In genomic region chr14:92456215-92457017, GRCh38 we compare ENCODE assay signal across 8 cellular contexts. TPM values are rescaled to one million over a fixed set of nuclear protein-coding genes. Genes with fewer than 3 reads are reported as not detected.
DNase-seq lines count a peak whose midpoint lies in the region; ATAC-seq, FAIRE-seq and TF ChIP-seq lines count a peak whose summit lies in the region.

No MANE protein-coding gene starts in this region.

- RAD21 ChIA-PET in GM12878 (lab: Charles Lee; ENCODE audit: unreplicated experiment): interaction anchor here (0.6 to 2.6 kb wide), 7 partner anchors 107 to 459 kb away, joined by 3 to 9 read pairs (median 3); partner anchors contain the start of genes CPSF2 and NDUFB1

- POLR2A ChIA-PET in GM12878 (lab: Charles Lee): no interaction called here

- H3K27ac Mint-ChIP-seq in immature natural killer cell: no peak overlapping the region

- peaks cover 0 to 8% (median 6%) of the 10 kb centered on the region in 3 donors for H3K27me3 Mint-ChIP-seq in immature natural killer cell (ENCODE audit: low read depth in 3 of 3)

- H3K4me1 Mint-ChIP-seq in immature natural killer cell: peaks cover 16 to 19% of the 10 kb centered on the region in 2 donors

- no peak for TF ChIP-seq POLR2A in GM12878 (IDR thresholded peaks at IDR 0.05; ENCODE audit: low read depth, low read length)

- DNase-seq in CD1c-positive myeloid dendritic cell (ENCODE audit: extremely low spot score) (peak; percentile 82), NCI-H82 (lab: John Stamatoyannopoulos, UW) (peak; percentile 73), GM12878 (ENCODE audit: low read depth, low spot score) (no peak), immature natural killer cell (peak in 2 of 3 donors; percentile 28 to 30), superior temporal gyrus (ENCODE audit: extremely low spot score) (peak; percentile 47)

- no peaks in the 10 kb centered on the region for H3K9me3 ChIP-seq in GM12878 (replicated peaks; ENCODE audit: control insufficient read depth, insufficient read depth, low read length)

- SMC1A ChIA-PET in GM12878 (lab: Charles Lee; ENCODE audit: uncharacterized antibody, unreplicated experiment): interaction anchor here (0.7 to 1.5 kb wide), 5 partner anchors 52 to 321 kb away, joined by 3 to 5 read pairs (median 3); no protein-coding TSS in a partner anchor

- FAIRE-seq in GM12878 (lab: Jason Lieb, UNC): peak; percentile 74

- ATAC-seq in GM18861 (IDR thresholded peaks at IDR 0.05; ENCODE audit: unreplicated experiment): peak; percentile 60
- ATAC-seq in GM12878: peak; percentile 84
- no peak for ATAC-seq in HG02571 (IDR thresholded peaks at IDR 0.05; ENCODE audit: unreplicated experiment)
- no peak for ATAC-seq in GM18909 (IDR thresholded peaks at IDR 0.05; ENCODE audit: poor library complexity, unreplicated experiment)

- no peak for TF ChIP-seq EP300 in GM12878 (IDR thresholded peaks at IDR 0.05; ENCODE audit: borderline replicate concordance in 1 of 2, control insufficient read depth in 1 of 2, low read depth in 2 of 2, low read length in 2 of 2)

- no peaks in the 10 kb centered on the region for H3K9me3 Mint-ChIP-seq in immature natural killer cell

- intact Hi-C loops in GM12878 (cut with micrococcal nuclease; ENCODE audit: unreplicated experiment): loop anchor here (5.0 kb wide), 2 partner anchors 319 to 364 kb away; no protein-coding TSS in a partner anchor

- in situ Hi-C loops in GM12878 (cut with MboI): no loop called here

- no peaks in the 10 kb centered on the region for H3K79me2 ChIP-seq in GM12878 (ENCODE audit: control insufficient read depth, insufficient read depth, low read length)

- H3K36me3 Mint-ChIP-seq in immature natural killer cell: no peaks in the 10 kb centered on the region

- H3K4me1 ChIP-seq in GM12878 (ENCODE audit: control insufficient read depth, insufficient read depth, low read length): peaks cover 9% of the 10 kb centered on the region

- CTCF ChIA-PET in GM12878 (lab: Yijun Ruan, JAX): interaction anchor here (0.7 to 1.6 kb wide), 8 partner anchors 11 to 323 kb away, joined by 3 to 6 read pairs (median 3); no protein-coding TSS in a partner anchor

- no peaks in the 10 kb centered on the region for H3K36me3 ChIP-seq in GM12878 (ENCODE audit: control insufficient read depth in 2 of 2, insufficient read depth in 2 of 2, low read length in 1 of 2)

- 64% methylated on average over 20 of the region's 23 CpGs for WGBS in GM12878 (ENCODE audit: insufficient coverage, insufficient replicate concordance, low lambda C conversion rate, missing lambda C conversion rate)

- no peaks in the 10 kb centered on the region for H4K20me1 ChIP-seq in GM12878 (ENCODE audit: control insufficient read depth, insufficient read depth)

- no peak overlapping the region for H3K4me3 Mint-ChIP-seq in immature natural killer cell

- peak; percentile 75 for TF ChIP-seq RAD21 in GM12878 (IDR thresholded peaks at IDR 0.05; ENCODE audit: insufficient read depth, low read depth, low read length)

- no peak overlapping the region for H3K4me2 ChIP-seq in GM12878 (ENCODE audit: control insufficient read depth, insufficient read depth)

- no peak overlapping the region for H3K9ac ChIP-seq in GM12878 (ENCODE audit: control insufficient read depth, insufficient read depth, low read length)

- no peak overlapping the region for H3K4me3 ChIP-seq in GM12878

- no peaks in the 10 kb centered on the region for H3K27me3 ChIP-seq in GM12878 (replicated peaks in 1 of 2; ENCODE audit: control insufficient read depth in 2 of 2, insufficient read depth in 2 of 2, low read length in 1 of 2)

- peak; percentile 75 to 89 (median 76) for TF ChIP-seq CTCF in GM12878 (IDR thresholded peaks at IDR 0.05 in 2 of 3, conservative IDR thresholded peaks at IDR 0.05 in 1 of 3; ENCODE audit: control insufficient read depth in 2 of 3, extremely low read depth in 1 of 3, insufficient read depth in 1 of 3, low read depth in 3 of 3, low read length in 3 of 3)

- no TSS peak for BruUV-seq in GM12878 (replicated peaks; lab: Mats Ljungman, UMichigan)

- no peak overlapping the region for H2AFZ ChIP-seq in GM12878 (ENCODE audit: control insufficient read depth, low read depth, low read length)

- H3K27ac ChIP-seq in GM12878 (ENCODE audit: control insufficient read depth, insufficient read depth): no peak overlapping the region

TF ChIP-seq in GM12878, 131 proteins besides CTCF, POLR2A, EP300 and RAD21 (continues in another document):
- TF ChIP-seq GABPA (IDR thresholded peaks at IDR 0.05; ENCODE audit: low read depth) (no peak), NR2C1 (IDR thresholded peaks at IDR 0.05) (no peak), ASH2L (IDR thresholded peaks at IDR 0.05; ENCODE audit: borderline replicate concordance, low read depth) (no peak), CHD2 (IDR thresholded peaks at IDR 0.05; ENCODE audit: borderline replicate concordance, low read depth, low read length) (no peak), SMAD1 (IDR thresholded peaks at IDR 0.05; ENCODE audit: low read depth, partially characterized antibody) (no peak), BRCA1 (IDR thresholded peaks at IDR 0.05; ENCODE audit: low read depth, low read length) (no peak), TCF12 (IDR thresholded peaks at IDR 0.05; ENCODE audit: low read depth, low read length) (no peak), ZNF207 (IDR thresholded peaks at IDR 0.05; ENCODE audit: borderline replicate concordance) (no peak), NBN (IDR thresholded peaks at IDR 0.05) (0 out of 2 replicates have a peak, but pooled peaks have one; percentile 21), FOXM1 (IDR thresholded peaks at IDR 0.05; ENCODE audit: low read depth, low read length) (no peak), KLF5 (IDR thresholded peaks at IDR 0.05; ENCODE audit: partially characterized antibody) (no peak), DPF2 (IDR thresholded peaks at IDR 0.05) (no peak), SMC3 (IDR thresholded peaks at IDR 0.05; ENCODE audit: borderline replicate concordance, low read length) (peak; percentile 77), JUNB (IDR thresholded peaks at IDR 0.05) (no peak), BHLHE40 (IDR thresholded peaks at IDR 0.05; ENCODE audit: borderline replicate concordance in 1 of 2, low read depth in 2 of 2, low read length in 1 of 2) (0 out of 4 replicates have a peak, but pooled peaks of 1 of the 2 experiments have one; percentile 18), TBL1XR1 (IDR thresholded peaks at IDR 0.05; ENCODE audit: low read depth, low read length) (no peak), RUNX3 (IDR thresholded peaks at IDR 0.05; ENCODE audit: low read length) (no peak), EGR1 (IDR thresholded peaks at IDR 0.05; ENCODE audit: borderline replicate concordance in 1 of 2, low read depth in 2 of 2, low read length in 2 of 2) (no peak), IKZF2 (IDR thresholded peaks at IDR 0.05) (no peak), ZBTB4 (CRISPR knock-in tag; IDR thresholded peaks at IDR 0.05) (no peak), POU2F2 (IDR thresholded peaks at IDR 0.05; ENCODE audit: borderline replicate concordance, low read depth, low read length) (peak; percentile 36; the same call in 1 of the 3 replicates), POLR2AphosphoS5 (IDR thresholded peaks at IDR 0.05; ENCODE audit: low read length) (no peak), CREM (IDR thresholded peaks at IDR 0.05; ENCODE audit: low read depth) (no peak), MTA3 (IDR thresholded peaks at IDR 0.05; ENCODE audit: borderline replicate concordance, low read length) (no peak), YY1 (IDR thresholded peaks at IDR 0.05; ENCODE audit: low read depth, low read length) (0 out of 2 replicates have a peak, but pooled peaks have one; percentile 26)

RNA-seq across cellular contexts. Expression of gene RIN3, which starts 57.2 kb away (rescaled TPM):
- 78.3 and 86.3 TPM in 2 replicates for total RNA-seq in GM12878 (2013; cell fraction: nucleolus; rRNA removed)
- total RNA-seq in GM12878 (2014; rRNA removed): 4.6 and 5.6 TPM in 2 replicates
- 3.5 and 4.7 TPM in 2 replicates for total RNA-seq in GM12878 (2014; rRNA removed; fragmentation: Illumina TruSeq; extraction: Trizol)
- total RNA-seq in GM12878 (2021): 21.8 and 23.3 TPM in 2 replicates
- 3.7 TPM for polyA plus RNA-seq in GM12878 (2011; ENCODE audit: low read depth)
- 5.4 and 10.3 TPM in 2 replicates for polyA plus RNA-seq in GM12878 (2011; rRNA removed)
- 12.8 and 13.0 TPM in 2 replicates for polyA plus RNA-seq in GM12878 (2011; cell fraction: cytosol; rRNA removed)
- polyA plus RNA-seq in GM12878 (2011; cell fraction: nucleus; rRNA removed): 27.3 and 31.5 TPM in 2 replicates
- 9.1 and 12.8 TPM in 2 replicates for polyA plus RNA-seq in GM12878 (2012)
- polyA plus RNA-seq in GM12878 (2014; fragmentation: Illumina TruSeq; extraction: Trizol): 3.2 and 6.4 TPM in 2 replicates
- under 1 TPM; 0.91 to 0.95 TPM for polyA plus RNA-seq in GM12878 (2014; fragmentation: Nextera tagmentation; extraction: Ambion mirVana)
- 10.0 and 14.3 TPM in 2 replicates for polyA plus RNA-seq in GM12878 (2014; rRNA removed)
- 1 to 10 TPM; 6.3 to 6.7 TPM for polyA plus RNA-seq in GM12878 (2016; fragmentation: Nextera tagmentation; extraction: Ambion mirVana)
- polyA minus RNA-seq in GM12878 (2011; rRNA and poly(A)+ RNA removed): 20.2 and 34.1 TPM in 2 replicates
- 14.3 and 17.9 TPM in 2 replicates for polyA minus RNA-seq in GM12878 (2011; cell fraction: cytosol; rRNA and poly(A)+ RNA removed)
- polyA minus RNA-seq in GM12878 (2011; cell fraction: nucleus; rRNA and poly(A)+ RNA removed): 23.7 and 38.9 TPM in 2 replicates
- polyA plus RNA-seq in immature natural killer cell: 100 to 1,000 TPM in 1 of 3 donors, 10 to 100 TPM in 2; 38.8 to 131 (median 60.1) TPM

Comparison
In these comparisons a context has a peak if more than half of its experiments do, and no peak if none do; other contexts are left out.
1. ATAC-seq: peak in GM18861 (single experiment) and GM12878 (single experiment); none in HG02571 (single experiment) and GM18909 (single experiment).